In genomic region chr11:340539-341512, GRCh38 we compare ENCODE assay signal across 27 cellular contexts. TPM values are rescaled to one million over a fixed set of nuclear protein-coding genes. Genes with fewer than 3 reads are reported as not detected.
A peak's percentile ranks its signal among the peaks of the same experiment; 100 is the strongest.
DNase-seq lines count a peak whose midpoint lies in the region; ATAC-seq and TF ChIP-seq lines count a peak whose summit lies in the region.
"Had no signal": no experiment of that assay in that cellular context is flagged by ENCODE, and none has a peak within 500 bp of the region (broad histone marks: within the 10 kb centered on the region; RNA-seq: fewer than 3 reads in every experiment).

No MANE protein-coding gene starts in this region.

- peaks cover 36% of the 10 kb centered on the region for H3K4me1 Mint-ChIP-seq in activated T-cell treated with anti-CD3 and anti-CD28 coated beads, Interleukin-2, amount 50 U/mL, for 72 hours (ENCODE audit: low read depth)
- peaks cover 23 to 33% of the 10 kb centered on the region in 2 donors for H3K4me1 Mint-ChIP-seq in stimulated activated naive B cell treated with anti-CD40 and anti-IgM and Interleukin-4, amounts not matched to agents 10 μg/mL and 1 μg/mL and 100 μg/mL, for 72 hours
- peaks cover 19% of the 10 kb centered on the region for H3K4me1 Mint-ChIP-seq in CD14-positive monocyte

- no peaks in the 10 kb centered on the region for H3K79me2 ChIP-seq in GM23248 (ENCODE audit: insufficient read depth)

- H3K27me3 Mint-ChIP-seq in activated T-cell treated with anti-CD3 and anti-CD28 coated beads, Interleukin-2, amount 50 U/mL, for 72 hours (ENCODE audit: low read depth): no peaks in the 10 kb centered on the region
- no peaks in the 10 kb centered on the region for H3K27me3 Mint-ChIP-seq in stimulated activated naive B cell treated with anti-CD40 and anti-IgM and Interleukin-4, amounts not matched to agents 10 μg/mL and 1 μg/mL and 100 μg/mL, for 72 hours
- peaks cover 5 to 7% (median 7%) of the 10 kb centered on the region in 3 donors for H3K27me3 Mint-ChIP-seq in CD14-positive monocyte (ENCODE audit: low read depth in 3 of 3)
- H3K27me3 Mint-ChIP-seq: naive thymus-derived CD8-positive, alpha-beta T cell had no signal

- H3K4me1 ChIP-seq in iPS-18a (ENCODE audit: control insufficient read depth, low read depth, low read length): peaks cover 39% of the 10 kb centered on the region
- peaks cover 3% of the 10 kb centered on the region for H3K4me1 ChIP-seq in GM23248 (ENCODE audit: insufficient read depth)
- H3K4me1 ChIP-seq: foreskin keratinocyte, prostate gland had no signal

- no peak for ATAC-seq in activated T-cell treated with anti-CD3 and anti-CD28 coated beads, Interleukin-2, amount 50 U/mL, for 72 hours (replicated peaks in 1 of 2)
- no peak for ATAC-seq in stimulated activated naive B cell treated with anti-CD40 and anti-IgM and Interleukin-4, amounts not matched to agents 10 μg/mL and 1 μg/mL and 100 μg/mL, for 72 hours (replicated peaks)
- no peak for ATAC-seq in GM21515 (IDR thresholded peaks at IDR 0.05; ENCODE audit: unreplicated experiment)
- ATAC-seq: activated naive CD4-positive, alpha-beta T cell treated with anti-CD3 and anti-CD28 coated beads, Interleukin-2, amount 50 U/mL, for 72 hours; activated T-cell treated with anti-CD3 and anti-CD28 coated beads, Interleukin-2, amount 50 U/mL, for 4 hours; foreskin keratinocyte; naive thymus-derived CD8-positive, alpha-beta T cell had no signal

- H3K9me3 Mint-ChIP-seq in activated T-cell treated with anti-CD3 and anti-CD28 coated beads, Interleukin-2, amount 50 U/mL, for 72 hours: no peaks in the 10 kb centered on the region
- peaks cover 4% of the 10 kb centered on the region in 2 donors for H3K9me3 Mint-ChIP-seq in stimulated activated naive B cell treated with anti-CD40 and anti-IgM and Interleukin-4, amounts not matched to agents 10 μg/mL and 1 μg/mL and 100 μg/mL, for 72 hours
- peaks cover 0 to 4% (median 0%) of the 10 kb centered on the region in 7 donors for H3K9me3 Mint-ChIP-seq in CD14-positive monocyte
- H3K9me3 Mint-ChIP-seq: activated naive CD4-positive, alpha-beta T cell treated with anti-CD3 and anti-CD28 coated beads, Interleukin-2, amount 50 U/mL, for 72 hours; activated T-cell treated with anti-CD3 and anti-CD28 coated beads, Interleukin-2, amount 50 U/mL, for 4 hours; naive thymus-derived CD8-positive, alpha-beta T cell; type B pancreatic cell had no signal

- H3K4me3 ChIP-seq in iPS-18a (ENCODE audit: low read length) (peak overlapping the region; percentile 30), GM23248 (no peak overlapping the region)
- H3K4me3 ChIP-seq: prostate gland, stomach had no signal

- peak overlapping the region; percentile 94 for H3K27ac Mint-ChIP-seq in activated T-cell treated with anti-CD3 and anti-CD28 coated beads, Interleukin-2, amount 50 U/mL, for 72 hours
- H3K27ac Mint-ChIP-seq in stimulated activated naive B cell treated with anti-CD40 and anti-IgM and Interleukin-4, amounts not matched to agents 10 μg/mL and 1 μg/mL and 100 μg/mL, for 72 hours: peak overlapping the region; percentile 84
- H3K27ac Mint-ChIP-seq in CD14-positive monocyte: peak overlapping the region in 2 of 7 donors; percentile 35 to 47
- H3K27ac Mint-ChIP-seq: type B pancreatic cell had no signal

- no peaks in the 10 kb centered on the region for H4K20me1 ChIP-seq in GM23248 (ENCODE audit: insufficient read depth)

- H3K27me3 ChIP-seq in iPS-18a (ENCODE audit: control insufficient read depth, insufficient read depth, low read length) (no peaks in the 10 kb centered on the region), GM23248 (replicated peaks; ENCODE audit: insufficient read depth) (no peaks in the 10 kb centered on the region)
- H3K27me3 ChIP-seq: foreskin keratinocyte, stomach had no signal

- H3K4me2 ChIP-seq in GM23248 (ENCODE audit: unreplicated experiment): no peak overlapping the region

- 0 out of 2 replicates have a peak, but pooled peaks cover 6% of the 10 kb centered on the region for H3F3A ChIP-seq in GM23248 (ENCODE audit: insufficient read depth)

- no peak overlapping the region for H3K4me3 Mint-ChIP-seq in activated T-cell treated with anti-CD3 and anti-CD28 coated beads, Interleukin-2, amount 50 U/mL, for 72 hours
- H3K4me3 Mint-ChIP-seq in stimulated activated naive B cell treated with anti-CD40 and anti-IgM and Interleukin-4, amounts not matched to agents 10 μg/mL and 1 μg/mL and 100 μg/mL, for 72 hours: no peak overlapping the region
- peak overlapping the region in 1 of 2 donors; percentile 48 for H3K4me3 Mint-ChIP-seq in CD14-positive monocyte
- H3K4me3 Mint-ChIP-seq: activated T-cell treated with anti-CD3 and anti-CD28 coated beads, Interleukin-2, amount 50 U/mL, for 4 hours; type B pancreatic cell had no signal

- in situ Hi-C loops in GM23248 (cut with MboI): no loop called here

- intact Hi-C loops in CD14-positive monocyte (cut with micrococcal nuclease): no loop called here

- no peak overlapping the region for H2AFZ ChIP-seq in GM23248

- WGBS in GM23248 (ENCODE audit: low coverage in 1 of 2, low lambda C conversion rate in 2 of 2, missing lambda C conversion rate in 2 of 2), 2 experiments: 49 to 67% methylated on average over 4 to 5 of the region's 5 CpGs

- H3K36me3 ChIP-seq in iPS-18a (ENCODE audit: control insufficient read depth, low read depth, low read length): no peaks in the 10 kb centered on the region
- no peaks in the 10 kb centered on the region for H3K36me3 ChIP-seq in GM23248 (ENCODE audit: low read depth)
- H3K36me3 ChIP-seq: prostate gland, stomach had no signal

- H3K9me3 ChIP-seq in iPS-18a (ENCODE audit: control insufficient read depth, low read depth, low read length) (no peaks in the 10 kb centered on the region), GM23248 (ENCODE audit: low read depth) (no peaks in the 10 kb centered on the region)
- H3K9me3 ChIP-seq: prostate gland, stomach had no signal

- H3K9me2 ChIP-seq in GM23248 (ENCODE audit: insufficient read depth): no peaks in the 10 kb centered on the region

- TF ChIP-seq CTCF in CD14-positive monocyte (IDR thresholded peaks at IDR 0.05): no peak

- no peak for DNase-seq in activated T-cell treated with anti-CD3 and anti-CD28 coated beads, Interleukin-2, amount 50 U/mL, for 72 hours
- no peak for DNase-seq in activated T-cell treated with anti-CD3 and anti-CD28 coated beads, Interleukin-2, amount 50 U/mL, for 48 hours
- peak; percentile 30 for DNase-seq in NCI-H526 treated with DMSO at 0.1 percent for 48 hours (lab: John Stamatoyannopoulos, UW)
- DNase-seq in stimulated activated naive B cell treated with anti-CD40 and anti-IgM and Interleukin-4, amounts not matched to agents 10 μg/mL and 1 μg/mL and 100 μg/mL, for 72 hours: no peak
- DNase-seq in GM23248: no peak
- no peak for DNase-seq in CD14-positive monocyte (ENCODE audit: low spot score)
- DNase-seq: 8988T; activated CD8-positive, alpha-beta memory T cell treated with anti-CD3 and anti-CD28 coated beads for 24 hours; activated T-cell treated with anti-CD3 and anti-CD28 coated beads, Interleukin-2, amount 50 U/mL, for 4 hours; foreskin keratinocyte; hippocampal formation; naive thymus-derived CD8-positive, alpha-beta T cell; NCI-H1417; NCI-H510A treated with DMSO at 0.1 percent for 48 hours; stimulated activated CD4-positive, alpha-beta T cell treated with anti-CD3 and anti-CD28 coated beads, Interleukin-2, amount 100 ng/mL, for 24 hours; stomach; T-helper 9 cell had no signal

- H3K36me3 Mint-ChIP-seq in activated T-cell treated with anti-CD3 and anti-CD28 coated beads, Interleukin-2, amount 50 U/mL, for 72 hours (ENCODE audit: insufficient read depth in 2 of 2): peaks cover 0 to 3% of the 10 kb centered on the region in 2 donors
- peaks cover 2 to 4% of the 10 kb centered on the region in 2 donors for H3K36me3 Mint-ChIP-seq in stimulated activated naive B cell treated with anti-CD40 and anti-IgM and Interleukin-4, amounts not matched to agents 10 μg/mL and 1 μg/mL and 100 μg/mL, for 72 hours
- H3K36me3 Mint-ChIP-seq in CD14-positive monocyte: no peaks in the 10 kb centered on the region
- H3K36me3 Mint-ChIP-seq: activated naive CD4-positive, alpha-beta T cell treated with anti-CD3 and anti-CD28 coated beads, Interleukin-2, amount 50 U/mL, for 72 hours; naive thymus-derived CD8-positive, alpha-beta T cell; type B pancreatic cell had no signal

- peak overlapping the region; percentile 81 for H3K27ac ChIP-seq in iPS-18a (ENCODE audit: low read length)
- H3K27ac ChIP-seq in GM23248: no peak overlapping the region
- H3K27ac ChIP-seq: foreskin keratinocyte, prostate gland, stomach had no signal

- H3K9ac ChIP-seq in iPS-18a (ENCODE audit: low read length) (peak overlapping the region; percentile 33), GM23248 (no peak overlapping the region)

RNA-seq across cellular contexts. Expression of gene IFITM3, which starts 20.2 kb away (rescaled TPM):
- total RNA-seq in activated T-cell treated with anti-CD3 and anti-CD28 coated beads, Interleukin-2, amount 50 U/mL, for 72 hours: 10 to 100 TPM; 24.4 to 75.8 TPM
- total RNA-seq in GM23248 (2014; rRNA removed; shearing (Covaris generic)): 62.5 and 158 TPM in 2 replicates
- polyA plus RNA-seq in GM23248 (2016; fragmentation: Nextera tagmentation; extraction: Ambion mirVana) (1,892 and 1,917 TPM in 2 replicates), CD14-positive monocyte (100 to 1,000 TPM; 445 to 637 TPM)

RNA-seq across cellular contexts. Expression of gene IFITM1, which starts 27.0 kb away (rescaled TPM):
- total RNA-seq in activated T-cell treated with anti-CD3 and anti-CD28 coated beads, Interleukin-2, amount 50 U/mL, for 72 hours: 100 to 1,000 TPM; 306 to 384 TPM
- total RNA-seq in GM23248 (2014; rRNA removed; shearing (Covaris generic)): 72.7 and 77.3 TPM in 2 replicates
- polyA plus RNA-seq in GM23248 (2016; fragmentation: Nextera tagmentation; extraction: Ambion mirVana) (180 and 187 TPM in 2 replicates), CD14-positive monocyte (10 to 100 TPM; 26.0 to 36.3 TPM)

RNA-seq across cellular contexts. Expression of gene B4GALNT4, which starts 28.5 kb away (rescaled TPM):
- 1 to 10 TPM; 2.1 to 2.7 TPM for total RNA-seq in activated T-cell treated with anti-CD3 and anti-CD28 coated beads, Interleukin-2, amount 50 U/mL, for 72 hours
- total RNA-seq in GM23248 (2014; rRNA removed; shearing (Covaris generic)): 16.5 and 24.7 TPM in 2 replicates
- 1.9 and 2.3 TPM in 2 replicates for polyA plus RNA-seq in GM23248 (2016; fragmentation: Nextera tagmentation; extraction: Ambion mirVana)
- not detected for polyA plus RNA-seq in CD14-positive monocyte

RNA-seq across cellular contexts. Expression of gene IFITM2, which starts 33.2 kb away (rescaled TPM):
- 100 to 1,000 TPM; 542 to 639 TPM for total RNA-seq in activated T-cell treated with anti-CD3 and anti-CD28 coated beads, Interleukin-2, amount 50 U/mL, for 72 hours
- 75.2 and 104 TPM in 2 replicates for total RNA-seq in GM23248 (2014; rRNA removed; shearing (Covaris generic))
- polyA plus RNA-seq in GM23248 (2016; fragmentation: Nextera tagmentation; extraction: Ambion mirVana): 1,025 and 1,029 TPM in 2 replicates
- 1,000 to 10,000 TPM in 1 of 2 donors, 100 to 1,000 TPM in 1; 625 to 1,147 TPM for polyA plus RNA-seq in CD14-positive monocyte

RNA-seq across cellular contexts. Expression of gene IFITM5, which starts 41.5 kb away (rescaled TPM):
- total RNA-seq in activated T-cell treated with anti-CD3 and anti-CD28 coated beads, Interleukin-2, amount 50 U/mL, for 72 hours: not detected
- total RNA-seq in GM23248 (2014; rRNA removed; shearing (Covaris generic)): not detected in 2 replicates
- polyA plus RNA-seq in GM23248 (2016; fragmentation: Nextera tagmentation; extraction: Ambion mirVana) (not detected in 2 replicates), CD14-positive monocyte (not detected)
- total RNA-seq: activated naive CD4-positive, alpha-beta T cell treated with anti-CD3 and anti-CD28 coated beads, Interleukin-2, amount 50 U/mL, for 72 hours; activated T-cell treated with anti-CD3 and anti-CD28 coated beads, Interleukin-2, amount 50 U/mL, for 4 hours; astrocyte; Daoy; epithelial cell of proximal tubule; foreskin keratinocyte; kidney epithelial cell; naive thymus-derived CD8-positive, alpha-beta T cell; prostate gland; skeletal muscle tissue had no signal
- polyA plus RNA-seq: foreskin keratinocyte; naive thymus-derived CD8-positive, alpha-beta T cell; stomach had no signal
